Comparison of ENCODE assay signal across 23 cellular contexts in the genomic region with DNA sequence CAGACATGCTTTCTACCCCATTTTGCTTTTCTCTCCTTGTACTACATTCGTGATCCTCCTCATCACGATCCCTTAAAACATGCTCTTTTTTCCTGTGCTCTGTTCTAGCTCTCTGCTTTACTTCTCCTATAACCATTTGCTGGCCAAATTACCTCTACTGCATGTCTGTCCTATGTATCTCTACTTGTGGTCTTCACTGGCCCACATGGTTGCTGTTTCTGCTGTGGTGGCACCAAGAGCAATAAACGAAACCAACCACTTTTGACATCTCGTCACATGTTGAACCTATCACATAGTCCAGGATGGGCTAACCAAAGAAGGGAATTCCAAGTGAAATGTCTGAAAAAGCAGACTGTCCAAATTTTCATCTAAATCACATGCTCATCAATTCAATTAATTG.
A peak's percentile ranks its signal among the peaks of the same experiment; 100 is the strongest.
DNase-seq lines count a peak whose midpoint lies in the region; ATAC-seq, FAIRE-seq and TF ChIP-seq lines count a peak whose summit lies in the region.
"Had no signal": no experiment of that assay in that cellular context is flagged by ENCODE, and none has a peak within 500 bp of the region (broad histone marks: within the 10 kb centered on the region; RNA-seq: fewer than 3 reads in every experiment).

No MANE protein-coding gene starts in this region.

- H3K4ac ChIP-seq in H1 (replicated peaks; ENCODE audit: insufficient read length, low read depth, low read length), result no peak overlapping the region

- H3K4me3 Mint-ChIP-seq in MCF 10A (ENCODE audit: unreplicated experiment), result no peak overlapping the region
- no peak overlapping the region for H3K4me3 Mint-ChIP-seq in WTC11
- H3K4me3 Mint-ChIP-seq: B cell; CD4-positive, CD25-positive, alpha-beta regulatory T cell; CD8-positive, alpha-beta T cell had no signal

- H4K20me1 ChIP-seq in mammary epithelial cell (ENCODE audit: insufficient read depth, low read length) (no peaks in the 10 kb centered on the region), H1 (replicated peaks in 1 of 2; ENCODE audit: control insufficient read depth in 1 of 2, insufficient read depth in 2 of 2, low read length in 2 of 2) (no peaks in the 10 kb centered on the region), smooth muscle cell (ENCODE audit: low read depth) (no peaks in the 10 kb centered on the region)
- H4K20me1 ChIP-seq: BLaER1 had no signal

- TF ChIP-seq EP300 in H1 (IDR thresholded peaks at IDR 0.05; ENCODE audit: borderline replicate concordance in 1 of 2, low read depth in 2 of 2, low read length in 2 of 2), result no peak

- H2BK12ac ChIP-seq in H1 (ENCODE audit: low read depth, low read length), result no peak overlapping the region

- no peak overlapping the region for H2BK15ac ChIP-seq in H1 (ENCODE audit: low read length)

- H3K79me1 ChIP-seq in H1 (ENCODE audit: low read depth, low read length), result no peaks in the 10 kb centered on the region

- no peak overlapping the region for H3K23ac ChIP-seq in H1 (ENCODE audit: insufficient read length)

- H3K4me1 Mint-ChIP-seq in MCF 10A (ENCODE audit: insufficient read depth, unreplicated experiment) (no peaks in the 10 kb centered on the region), WTC11 (no peaks in the 10 kb centered on the region)
- H3K4me1 Mint-ChIP-seq: B cell; CD4-positive, CD25-positive, alpha-beta regulatory T cell had no signal

- H3K9me3 Mint-ChIP-seq in MCF 10A (ENCODE audit: unreplicated experiment), result no peaks in the 10 kb centered on the region
- H3K9me3 Mint-ChIP-seq in WTC11, result 0 out of 2 replicates have a peak, but pooled peaks cover 6% of the 10 kb centered on the region
- H3K9me3 Mint-ChIP-seq: CD8-positive, alpha-beta T cell had no signal

- no peak overlapping the region for H2BK5ac ChIP-seq in H1 (ENCODE audit: low read depth, low read length)

- no peak for TF ChIP-seq POLR2A in H1 (IDR thresholded peaks at IDR 0.05; ENCODE audit: control extremely low read depth in 1 of 2, low read depth in 2 of 2, low read length in 2 of 2)

- H3K36me3 Mint-ChIP-seq in MCF 10A (ENCODE audit: insufficient read depth, unreplicated experiment), result no peaks in the 10 kb centered on the region
- H3K36me3 Mint-ChIP-seq in WTC11, result no peaks in the 10 kb centered on the region
- H3K36me3 Mint-ChIP-seq: CD4-positive, CD25-positive, alpha-beta regulatory T cell; CD8-positive, alpha-beta T cell had no signal

- H3K56ac ChIP-seq in H1 (replicated peaks; ENCODE audit: insufficient read length, low read depth, low read length), result no peak overlapping the region

- CTCF ChIA-PET in mammary epithelial cell (lab: Charles Lee; ENCODE audit: low non-redundant PET) (no interaction called here), MCF 10A (lab: Yijun Ruan, JAX) (interaction anchor here (0.6 kb wide), 1 partner anchor 164 kb away, joined by 3 read pairs; no protein-coding TSS in a partner anchor), WTC11 (lab: Charles Lee) (no interaction called here), H1 (lab: Charles Lee; ENCODE audit: partially characterized antibody) (interaction anchor here (1.2 kb wide), 1 partner anchor 24 kb away, joined by 3 read pairs; no protein-coding TSS in a partner anchor)

- 94% methylated on average over 4 of the region's 4 CpGs for WGBS in mammary epithelial cell (ENCODE audit: low coverage, missing lambda C conversion rate)
- WGBS in H1 (ENCODE audit: extremely low coverage in 1 of 2, insufficient coverage in 1 of 2, insufficient read length in 1 of 2, insufficient replicate concordance in 2 of 2, low coverage in 1 of 2, low lambda C conversion rate in 2 of 2, missing lambda C conversion rate in 1 of 2), 2 experiments, result 88% methylated on average over 4 of the region's 4 CpGs; no CpG with 5 or more reads in 1 of the 2 experiments
- 91% methylated on average over 4 of the region's 4 CpGs for WGBS in smooth muscle cell (ENCODE audit: low lambda C conversion rate)

- intact Hi-C loops in mammary epithelial cell (cut with micrococcal nuclease) (no loop called here), MCF 10A (cut with micrococcal nuclease) (no loop called here)

- H3K4me2 ChIP-seq in mammary epithelial cell (ENCODE audit: insufficient read depth, low read depth, low read length) (no peak overlapping the region), H1 (ENCODE audit: insufficient read depth in 1 of 2, low read depth in 2 of 2, low read length in 2 of 2) (no peak overlapping the region), smooth muscle cell (no peak overlapping the region)
- H3K4me2 ChIP-seq: BLaER1 had no signal

- H3K9ac ChIP-seq in mammary epithelial cell (ENCODE audit: insufficient read depth, low read length), result no peak overlapping the region
- H3K9ac ChIP-seq in H1 (replicated peaks in 1 of 4; ENCODE audit: extremely low read depth in 1 of 4, low read depth in 3 of 4, low read length in 3 of 4), result no peak overlapping the region
- no peak overlapping the region for H3K9ac ChIP-seq in smooth muscle cell (ENCODE audit: low read depth)
- H3K9ac ChIP-seq: BLaER1 had no signal

- H3K27ac Mint-ChIP-seq in MCF 10A (ENCODE audit: low read depth, unreplicated experiment), result no peak overlapping the region
- peak overlapping the region; percentile 21; the same call in 1 of the 2 replicates for H3K27ac Mint-ChIP-seq in WTC11
- H3K27ac Mint-ChIP-seq: B cell; CD4-positive, CD25-positive, alpha-beta regulatory T cell; CD8-positive, alpha-beta T cell had no signal

- TF ChIP-seq RAD21 in H1 (IDR thresholded peaks at IDR 0.05 in 1 of 2, conservative IDR thresholded peaks at IDR 0.05 in 1 of 2; ENCODE audit: low read depth in 2 of 2, low read length in 2 of 2), result no peak

- H3K36me3 ChIP-seq in mammary epithelial cell (ENCODE audit: insufficient read depth, low read length), result no peaks in the 10 kb centered on the region
- H3K36me3 ChIP-seq in H1 (ENCODE audit: control insufficient read depth in 2 of 4, insufficient read depth in 4 of 4, low read length in 3 of 4), result no peaks in the 10 kb centered on the region
- H3K36me3 ChIP-seq in smooth muscle cell (ENCODE audit: low read depth), result no peaks in the 10 kb centered on the region
- H3K36me3 ChIP-seq: BLaER1 had no signal

- BruUV-seq in mammary epithelial cell (replicated peaks; lab: Mats Ljungman, UMichigan) (no TSS peak), MCF 10A (replicated peaks; lab: Mats Ljungman, UMichigan) (no TSS peak)

- H2AFZ ChIP-seq in mammary epithelial cell (ENCODE audit: low read depth, low read length) (peak overlapping the region; percentile 27), H1 (ENCODE audit: low read length) (0 out of 2 replicates have a peak overlapping the region, but pooled peaks have one; percentile 12), smooth muscle cell (ENCODE audit: low read depth) (no peak overlapping the region)

- H3K4me3 ChIP-seq in mammary epithelial cell (replicated peaks in 1 of 3; ENCODE audit: insufficient read depth in 1 of 3, low read depth in 2 of 3, low read length in 3 of 3) (no peak overlapping the region), H1 (ENCODE audit: extremely low read depth in 1 of 4, insufficient read depth in 2 of 4, low read depth in 3 of 4, low read length in 4 of 4) (no peak overlapping the region), smooth muscle cell (no peak overlapping the region)
- H3K4me3 ChIP-seq: BLaER1 had no signal

- DNase-seq in mammary epithelial cell, result no peak
- no peak for DNase-seq in MCF 10A (ENCODE audit: unreplicated experiment)
- DNase-seq in WTC11 (ENCODE audit: low spot score), result no peak
- DNase-seq in H1 (ENCODE audit: low read depth in 1 of 2, low spot score in 2 of 2), result no peak
- DNase-seq in smooth muscle cell (lab: John Stamatoyannopoulos, UW; ENCODE audit: unreplicated experiment), result no peak
- DNase-seq in activated CD4-positive, CD25-positive, alpha-beta regulatory T cell treated with anti-CD3 and anti-CD28 coated beads, Interleukin-2, amount 50 U/mL, for 72 hours, result no peak
- no peak for DNase-seq in medulla oblongata (ENCODE audit: extremely low spot score)
- DNase-seq: Caco-2; CD4-positive, CD25-positive, alpha-beta regulatory T cell; CD8-positive, alpha-beta T cell; DMS153; DND-41; GOT3; H7; HCEC 1CT had no signal

- H3K18ac ChIP-seq in H1 (ENCODE audit: extremely low read depth, low read length), result no peak overlapping the region

- ATAC-seq in WTC11 (no peak), GM21786 (IDR thresholded peaks at IDR 0.05; ENCODE audit: unreplicated experiment) (no peak)
- ATAC-seq: CD8-positive, alpha-beta T cell had no signal

- H3K27ac ChIP-seq in mammary epithelial cell (ENCODE audit: insufficient read depth, low read depth, low read length) (no peak overlapping the region), H1 (ENCODE audit: low read depth, low read length) (no peak overlapping the region), smooth muscle cell (ENCODE audit: low read depth) (no peak overlapping the region)
- H3K27ac ChIP-seq: 22Rv1, BLaER1, C4-2B had no signal

- H3K27me3 Mint-ChIP-seq in MCF 10A (ENCODE audit: insufficient read depth, unreplicated experiment) (no peaks in the 10 kb centered on the region), WTC11 (ENCODE audit: low read depth) (no peaks in the 10 kb centered on the region; the same call in 1 of the 2 replicates)

- H2AK5ac ChIP-seq in H1 (ENCODE audit: low read depth, low read length), result no peak overlapping the region

- H3K79me2 ChIP-seq in mammary epithelial cell (ENCODE audit: insufficient read depth, low read length) (no peaks in the 10 kb centered on the region), H1 (ENCODE audit: control insufficient read depth in 1 of 2, insufficient read depth in 2 of 2, low read length in 2 of 2) (no peaks in the 10 kb centered on the region), smooth muscle cell (ENCODE audit: low read depth) (no peaks in the 10 kb centered on the region)

- H3F3A ChIP-seq in smooth muscle cell (ENCODE audit: low read depth), result no peaks in the 10 kb centered on the region

- dilution Hi-C loops in mammary epithelial cell (cut with HindIII; ENCODE audit: low sequenced_read_pairs), result no loop called here

- in situ Hi-C loops in mammary epithelial cell (cut with MboI; ENCODE audit: low sequenced_read_pairs in 2 of 2), result no loop called here

- no peak overlapping the region for H4K91ac ChIP-seq in H1 (replicated peaks; ENCODE audit: insufficient read length, low read length)

- H3K4me1 ChIP-seq in mammary epithelial cell (ENCODE audit: insufficient read depth, low read length), result no peaks in the 10 kb centered on the region
- H3K4me1 ChIP-seq in H1 (replicated peaks in 1 of 4; ENCODE audit: control insufficient read depth in 3 of 4, insufficient read depth in 4 of 4, low read length in 3 of 4), result no peaks in the 10 kb centered on the region
- no peaks in the 10 kb centered on the region for H3K4me1 ChIP-seq in smooth muscle cell (ENCODE audit: low read depth)
- H3K4me1 ChIP-seq: BLaER1, Caco-2 had no signal

- no peak overlapping the region for H2BK120ac ChIP-seq in H1 (replicated peaks; ENCODE audit: low read depth, low read length)

- POLR2A ChIA-PET in MCF 10A (lab: Yijun Ruan, JAX), result no interaction called here
- POLR2A ChIA-PET in WTC11 (lab: Charles Lee), result no interaction called here
- POLR2A ChIA-PET in H1 (lab: Charles Lee; ENCODE audit: partially characterized antibody), result no interaction called here

- H2BK20ac ChIP-seq in H1 (ENCODE audit: low read length), result no peak overlapping the region

- H3K9me3 ChIP-seq in mammary epithelial cell (replicated peaks; ENCODE audit: insufficient read depth, low read length) (no peaks in the 10 kb centered on the region), H1 (ENCODE audit: insufficient read depth in 2 of 2, low read depth in 1 of 2, low read length in 1 of 2) (no peaks in the 10 kb centered on the region), smooth muscle cell (replicated peaks; ENCODE audit: low read depth) (no peaks in the 10 kb centered on the region)
- H3K9me3 ChIP-seq: BLaER1, Caco-2 had no signal

- no peak overlapping the region for H4K8ac ChIP-seq in H1 (ENCODE audit: extremely low read depth, insufficient read depth, low read length)

- H3K27me3 ChIP-seq in mammary epithelial cell (ENCODE audit: insufficient read depth, low read length), result no peaks in the 10 kb centered on the region
- no peaks in the 10 kb centered on the region; a peak in 1 of 7 replicates for H3K27me3 ChIP-seq in H1 (replicated peaks in 1 of 4; ENCODE audit: control insufficient read depth in 3 of 4, extremely low read depth in 1 of 4, insufficient read depth in 3 of 4, low read length in 3 of 4)
- no peaks in the 10 kb centered on the region for H3K27me3 ChIP-seq in smooth muscle cell (ENCODE audit: low read depth)
- H3K27me3 ChIP-seq: BLaER1 had no signal

- H3K23me2 ChIP-seq in H1 (ENCODE audit: low read depth, low read length), result no peaks in the 10 kb centered on the region

- no peak overlapping the region for H3K14ac ChIP-seq in H1 (ENCODE audit: insufficient read length)

- TF ChIP-seq CTCF in mammary epithelial cell (conservative IDR thresholded peaks at IDR 0.05 in 1 of 2, IDR thresholded peaks at IDR 0.05 in 1 of 2; ENCODE audit: extremely low read depth in 1 of 2, insufficient read depth in 1 of 2, low read depth in 1 of 2, low read length in 2 of 2) (no peak), MCF 10A (IDR thresholded peaks at IDR 0.05; ENCODE audit: unreplicated experiment) (no peak), WTC11 (IDR thresholded peaks at IDR 0.05) (no peak), H1 (IDR thresholded peaks at IDR 0.05; ENCODE audit: control extremely low read depth in 1 of 3, insufficient read depth in 1 of 3, low read depth in 1 of 3, low read length in 3 of 3) (no peak), smooth muscle cell (IDR thresholded peaks at IDR 0.05; ENCODE audit: borderline replicate concordance, insufficient read depth, poor library complexity, severe bottlenecking) (no peak)

- FAIRE-seq in H1 (lab: Jason Lieb, UNC), result no peak
- FAIRE-seq: A204.1, G401.6, GM18507 had no signal

- H4K5ac ChIP-seq in H1 (ENCODE audit: insufficient read length, low read depth, low read length), result no peak overlapping the region

Comparison
In these comparisons a context has a peak if more than half of its experiments do, and no peak if none do; other contexts are left out.
1. CTCF ChIA-PET loops: an anchor here in MCF 10A (0.6 kb wide) and H1 (1.2 kb wide); none called in mammary epithelial cell and WTC11.